In genomic region chr7:101688183-101688831, GRCh38 we compare ENCODE assay signal across 8 cellular contexts. TPM values are rescaled to one million over a fixed set of nuclear protein-coding genes. Genes with fewer than 3 reads are reported as not detected.
DNase-seq lines count a peak whose midpoint lies in the region; ATAC-seq and TF ChIP-seq lines count a peak whose summit lies in the region.

No MANE protein-coding gene starts in this region.

- H3K27me3 ChIP-seq in GM23248 (replicated peaks; ENCODE audit: insufficient read depth) (no peaks in the 10 kb centered on the region), kidney epithelial cell (ENCODE audit: control insufficient read depth, insufficient read depth, low read length) (no peaks in the 10 kb centered on the region)

- ATAC-seq in HG03442 (IDR thresholded peaks at IDR 0.05; ENCODE audit: unreplicated experiment) = no peak

- no peaks in the 10 kb centered on the region for H3K9me3 ChIP-seq in GM23248 (ENCODE audit: low read depth)

- H3F3A ChIP-seq in GM23248 (ENCODE audit: insufficient read depth) = no peaks in the 10 kb centered on the region

- H3K4me3 ChIP-seq in GM23248 = peak overlapping the region; percentile 39
- H3K4me3 ChIP-seq in cardiac fibroblast (replicated peaks in 1 of 2; ENCODE audit: low read depth in 2 of 2, low read length in 2 of 2) = peak overlapping the region; percentile 23 to 39
- no peak overlapping the region for H3K4me3 ChIP-seq in kidney epithelial cell (ENCODE audit: low read depth, low read length)

- DNase-seq in COLO829 (ENCODE audit: low spot score) (peak; percentile 70), GM23248 (peak; percentile 65), NCI-H146 (lab: John Stamatoyannopoulos, UW) (peak; percentile 57), cardiac fibroblast (ENCODE audit: low read depth in 2 of 2) (peak; percentile 64 to 73), kidney epithelial cell (ENCODE audit: low read depth) (no peak)
- peak; percentile 54 to 82 (median 76) for DNase-seq in activated CD4-positive, CD25-positive, alpha-beta regulatory T cell (lab: John Stamatoyannopoulos, UW)
- DNase-seq in stimulated activated CD4-positive, alpha-beta T cell treated with anti-CD3 and anti-CD28 coated beads, Interleukin-1b, Interleukin-23, amount 100 ng/mL, for 48 hours = peak; percentile 78

- WGBS in GM23248 (ENCODE audit: low coverage in 1 of 2, low lambda C conversion rate in 2 of 2, missing lambda C conversion rate in 2 of 2), 2 experiments = 5 to 6% methylated on average over 30 to 33 of the region's 43 CpGs

- H4K20me1 ChIP-seq in GM23248 (ENCODE audit: insufficient read depth) = no peaks in the 10 kb centered on the region

- TF ChIP-seq CTCF in cardiac fibroblast (IDR thresholded peaks at IDR 0.05; ENCODE audit: low read depth, low read length) (peak; percentile 86), kidney epithelial cell (IDR thresholded peaks at IDR 0.05; ENCODE audit: insufficient read depth, low read length, poor library complexity, severe bottlenecking) (peak; percentile 87)

- H2AFZ ChIP-seq in GM23248 = peak overlapping the region; percentile 56

- H3K36me3 ChIP-seq in GM23248 (ENCODE audit: low read depth) = no peaks in the 10 kb centered on the region
- H3K36me3 ChIP-seq in kidney epithelial cell (ENCODE audit: control insufficient read depth, insufficient read depth, low read length) = no peaks in the 10 kb centered on the region

- H3K9me2 ChIP-seq in GM23248 (ENCODE audit: insufficient read depth) = no peaks in the 10 kb centered on the region

- H3K4me2 ChIP-seq in GM23248 (ENCODE audit: unreplicated experiment) = peak overlapping the region; percentile 65

- H3K27ac ChIP-seq in GM23248 = no peak overlapping the region

- no peak overlapping the region for H3K9ac ChIP-seq in GM23248

- no peaks in the 10 kb centered on the region for H3K4me1 ChIP-seq in GM23248 (ENCODE audit: insufficient read depth)

- no peaks in the 10 kb centered on the region for H3K79me2 ChIP-seq in GM23248 (ENCODE audit: insufficient read depth)

- in situ Hi-C loops in GM23248 (cut with MboI) = no loop called here

RNA-seq across cellular contexts. Expression of gene MYL10, which starts 59.2 kb away (rescaled TPM):
- total RNA-seq in GM23248 (2014; rRNA removed; shearing (Covaris generic)) = not detected in 2 replicates
- polyA plus RNA-seq in GM23248 (2016; fragmentation: Nextera tagmentation; extraction: Ambion mirVana) = not detected in 2 replicates
- total RNA-seq in kidney epithelial cell = not detected in 2 replicates
